26 cellular contexts compared by ENCODE assay signal in the genomic region with DNA sequence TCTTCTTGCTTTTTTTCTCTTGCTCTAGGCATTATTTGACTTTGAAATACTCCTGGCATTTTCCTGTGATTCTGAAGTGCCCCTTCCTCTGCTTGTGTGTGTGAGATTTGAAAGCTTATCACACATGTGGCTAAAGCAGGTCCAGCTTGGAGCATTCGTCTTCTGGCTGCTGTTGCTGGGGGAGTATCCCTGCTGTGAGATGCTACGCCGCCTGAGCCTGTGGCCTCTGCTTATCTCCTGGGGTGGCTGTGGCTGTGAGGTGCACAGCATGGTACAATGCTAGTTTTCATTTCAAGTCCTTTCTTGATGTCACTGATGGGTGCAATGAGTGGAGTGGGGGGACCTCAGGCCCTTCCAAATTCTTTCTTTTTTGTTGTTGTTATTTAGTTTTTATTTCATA.
"Had no signal": no experiment of that assay in that cellular context is flagged by ENCODE, and none has a peak within 500 bp of the region (broad histone marks: within the 10 kb centered on the region; RNA-seq: fewer than 3 reads in every experiment).

No MANE protein-coding gene starts in this region.

- H3K27me3 ChIP-seq: ascending aorta, body of pancreas had no signal

- H3K4me1 ChIP-seq: ascending aorta, body of pancreas had no signal

- ATAC-seq: activated CD8-positive, alpha-beta T cell treated with anti-CD3 and anti-CD28 coated beads, Interleukin-2, amount 10 ng/mL, durations not matched to agents 7 days and 5 days; activated naive CD4-positive, alpha-beta T cell treated with anti-CD3 and anti-CD28 coated beads, Interleukin-2, amount 50 U/mL, for 72 hours; activated naive CD8-positive, alpha-beta T cell treated with anti-CD3 and anti-CD28 coated beads, Interleukin-2, amount 50 U/mL, for 24 hours; body of pancreas; T-cell; WTC11 had no signal

- H3K9me3 ChIP-seq: ascending aorta, body of pancreas had no signal

- H3K4me2 ChIP-seq: PC-9 had no signal

- H3K4me3 ChIP-seq: ascending aorta, body of pancreas, PC-9 had no signal

- H3K27ac ChIP-seq: ascending aorta, body of pancreas, PC-9 had no signal

- DNase-seq: activated CD4-positive, alpha-beta T cell treated with anti-CD3 and anti-CD28 coated beads for 48 hours; activated CD4-positive, alpha-beta T cell treated with anti-CD3 and anti-CD28 coated beads, Interleukin-2, amount 50 U/mL, for 4 hours; activated CD4-positive, CD25-positive, alpha-beta regulatory T cell treated with anti-CD3 and anti-CD28 coated beads, Interleukin-2, amount 50 U/mL, for 72 hours; activated CD8-positive, alpha-beta memory T cell treated with anti-CD3 and anti-CD28 coated beads, Interleukin-2, amount 50 U/mL, for 48 hours; activated CD8-positive, alpha-beta T cell treated with anti-CD3 and anti-CD28 coated beads, Interleukin-2, amount 10 ng/mL, durations not matched to agents 7 days and 5 days; activated effector memory CD4-positive, alpha-beta T cell treated with anti-CD3 and anti-CD28 coated beads, Interleukin-2, amount 50 U/mL, for 16 hours; activated naive CD4-positive, alpha-beta T cell treated with Interleukin-2 at 50 U/mL for 16 hours; activated naive CD8-positive, alpha-beta T cell treated with anti-CD3 and anti-CD28 coated beads, Interleukin-2, amount 50 U/mL, for 24 hours; activated T-cell treated with anti-CD3 and anti-CD28 coated beads, Interleukin-2, amount 50 U/mL, for 24 hours; amniotic stem cell; body of pancreas; KG1; NCI-H1048; NCI-H146; NCI-H187 treated with DMSO at 0.1 percent for 48 hours; NCI-H2081 treated with DMSO at 0.1 percent for 48 hours; NCI-H446; NCI-H524; PC-9; SHP77 treated with DMSO at 0.1 percent for 48 hours; T-cell; T-helper 2 cell; T1000 had no signal

- H3K36me3 ChIP-seq: ascending aorta had no signal

- H2AFZ ChIP-seq: PC-9 had no signal
